Comparison of ENCODE assay signal across 1 cellular context in the genomic region with DNA sequence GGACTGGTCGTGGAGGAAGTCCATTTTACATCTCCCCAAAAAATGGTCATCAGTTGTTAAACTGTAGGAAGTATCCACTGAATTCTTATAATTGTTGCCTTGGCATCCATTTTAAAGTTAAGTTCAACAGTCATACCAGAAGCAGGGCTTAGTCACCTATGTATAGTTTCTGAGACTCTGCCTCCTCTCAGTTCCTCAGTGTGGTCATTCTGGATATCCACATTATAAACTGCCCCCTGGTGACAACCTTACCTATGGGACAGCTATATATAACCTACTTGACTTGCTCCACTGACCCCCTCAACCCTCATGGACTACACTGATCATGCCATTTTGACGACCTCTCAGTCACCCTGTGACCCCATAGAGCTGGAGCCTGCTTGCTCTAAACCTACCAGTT.
TF ChIP-seq lines count a peak whose summit lies in the region.

No MANE protein-coding gene starts in this region.

TF ChIP-seq in WTC11, 78 proteins besides CTCF, POLR2A, EP300 and RAD21 (continued from another document):
- TF ChIP-seq, protein P1, sequence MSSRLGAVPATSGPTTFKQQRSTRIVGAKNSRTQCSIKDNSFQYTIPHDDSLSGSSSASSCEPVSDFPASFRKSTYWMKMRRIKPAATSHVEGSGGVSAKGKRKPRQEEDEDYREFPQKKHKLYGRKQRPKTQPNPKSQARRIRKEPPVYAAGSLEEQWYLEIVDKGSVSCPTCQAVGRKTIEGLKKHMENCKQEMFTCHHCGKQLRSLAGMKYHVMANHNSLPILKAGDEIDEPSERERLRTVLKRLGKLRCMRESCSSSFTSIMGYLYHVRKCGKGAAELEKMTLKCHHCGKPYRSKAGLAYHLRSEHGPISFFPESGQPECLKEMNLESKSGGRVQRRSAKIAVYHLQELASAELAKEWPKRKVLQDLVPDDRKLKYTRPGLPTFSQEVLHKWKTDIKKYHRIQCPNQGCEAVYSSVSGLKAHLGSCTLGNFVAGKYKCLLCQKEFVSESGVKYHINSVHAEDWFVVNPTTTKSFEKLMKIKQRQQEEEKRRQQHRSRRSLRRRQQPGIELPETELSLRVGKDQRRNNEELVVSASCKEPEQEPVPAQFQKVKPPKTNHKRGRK (CRISPR knock-in tag; IDR thresholded peaks at IDR 0.05; ENCODE audit: borderline replicate concordance) = no peak
- TF ChIP-seq ZNF263 (CRISPR knock-in tag; IDR thresholded peaks at IDR 0.05; ENCODE audit: low read depth) (no peak), SP1 (CRISPR knock-in tag; conservative IDR thresholded peaks at IDR 0.05) (no peak), GABPB1 (CRISPR knock-in tag; IDR thresholded peaks at IDR 0.05) (no peak), ZNF671 (CRISPR knock-in tag; IDR thresholded peaks at IDR 0.05) (no peak)
- TF ChIP-seq, protein P2, sequence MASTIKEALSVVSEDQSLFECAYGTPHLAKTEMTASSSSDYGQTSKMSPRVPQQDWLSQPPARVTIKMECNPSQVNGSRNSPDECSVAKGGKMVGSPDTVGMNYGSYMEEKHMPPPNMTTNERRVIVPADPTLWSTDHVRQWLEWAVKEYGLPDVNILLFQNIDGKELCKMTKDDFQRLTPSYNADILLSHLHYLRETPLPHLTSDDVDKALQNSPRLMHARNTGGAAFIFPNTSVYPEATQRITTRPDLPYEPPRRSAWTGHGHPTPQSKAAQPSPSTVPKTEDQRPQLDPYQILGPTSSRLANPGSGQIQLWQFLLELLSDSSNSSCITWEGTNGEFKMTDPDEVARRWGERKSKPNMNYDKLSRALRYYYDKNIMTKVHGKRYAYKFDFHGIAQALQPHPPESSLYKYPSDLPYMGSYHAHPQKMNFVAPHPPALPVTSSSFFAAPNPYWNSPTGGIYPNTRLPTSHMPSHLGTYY (CRISPR knock-in tag; IDR thresholded peaks at IDR 0.05) = no peak
- TF ChIP-seq, protein P3, sequence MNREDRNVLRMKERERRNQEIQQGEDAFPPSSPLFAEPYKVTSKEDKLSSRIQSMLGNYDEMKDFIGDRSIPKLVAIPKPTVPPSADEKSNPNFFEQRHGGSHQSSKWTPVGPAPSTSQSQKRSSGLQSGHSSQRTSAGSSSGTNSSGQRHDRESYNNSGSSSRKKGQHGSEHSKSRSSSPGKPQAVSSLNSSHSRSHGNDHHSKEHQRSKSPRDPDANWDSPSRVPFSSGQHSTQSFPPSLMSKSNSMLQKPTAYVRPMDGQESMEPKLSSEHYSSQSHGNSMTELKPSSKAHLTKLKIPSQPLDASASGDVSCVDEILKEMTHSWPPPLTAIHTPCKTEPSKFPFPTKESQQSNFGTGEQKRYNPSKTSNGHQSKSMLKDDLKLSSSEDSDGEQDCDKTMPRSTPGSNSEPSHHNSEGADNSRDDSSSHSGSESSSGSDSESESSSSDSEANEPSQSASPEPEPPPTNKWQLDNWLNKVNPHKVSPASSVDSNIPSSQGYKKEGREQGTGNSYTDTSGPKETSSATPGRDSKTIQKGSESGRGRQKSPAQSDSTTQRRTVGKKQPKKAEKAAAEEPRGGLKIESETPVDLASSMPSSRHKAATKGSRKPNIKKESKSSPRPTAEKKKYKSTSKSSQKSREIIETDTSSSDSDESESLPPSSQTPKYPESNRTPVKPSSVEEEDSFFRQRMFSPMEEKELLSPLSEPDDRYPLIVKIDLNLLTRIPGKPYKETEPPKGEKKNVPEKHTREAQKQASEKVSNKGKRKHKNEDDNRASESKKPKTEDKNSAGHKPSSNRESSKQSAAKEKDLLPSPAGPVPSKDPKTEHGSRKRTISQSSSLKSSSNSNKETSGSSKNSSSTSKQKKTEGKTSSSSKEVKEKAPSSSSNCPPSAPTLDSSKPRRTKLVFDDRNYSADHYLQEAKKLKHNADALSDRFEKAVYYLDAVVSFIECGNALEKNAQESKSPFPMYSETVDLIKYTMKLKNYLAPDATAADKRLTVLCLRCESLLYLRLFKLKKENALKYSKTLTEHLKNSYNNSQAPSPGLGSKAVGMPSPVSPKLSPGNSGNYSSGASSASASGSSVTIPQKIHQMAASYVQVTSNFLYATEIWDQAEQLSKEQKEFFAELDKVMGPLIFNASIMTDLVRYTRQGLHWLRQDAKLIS (CRISPR knock-in tag; IDR thresholded peaks at IDR 0.05; ENCODE audit: borderline replicate concordance) = no peak
- TF ChIP-seq, protein P4, sequence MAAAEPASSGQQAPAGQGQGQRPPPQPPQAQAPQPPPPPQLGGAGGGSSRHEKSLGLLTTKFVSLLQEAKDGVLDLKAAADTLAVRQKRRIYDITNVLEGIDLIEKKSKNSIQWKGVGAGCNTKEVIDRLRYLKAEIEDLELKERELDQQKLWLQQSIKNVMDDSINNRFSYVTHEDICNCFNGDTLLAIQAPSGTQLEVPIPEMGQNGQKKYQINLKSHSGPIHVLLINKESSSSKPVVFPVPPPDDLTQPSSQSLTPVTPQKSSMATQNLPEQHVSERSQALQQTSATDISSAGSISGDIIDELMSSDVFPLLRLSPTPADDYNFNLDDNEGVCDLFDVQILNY (CRISPR knock-in tag; IDR thresholded peaks at IDR 0.05) = no peak
- TF ChIP-seq, protein P5, sequence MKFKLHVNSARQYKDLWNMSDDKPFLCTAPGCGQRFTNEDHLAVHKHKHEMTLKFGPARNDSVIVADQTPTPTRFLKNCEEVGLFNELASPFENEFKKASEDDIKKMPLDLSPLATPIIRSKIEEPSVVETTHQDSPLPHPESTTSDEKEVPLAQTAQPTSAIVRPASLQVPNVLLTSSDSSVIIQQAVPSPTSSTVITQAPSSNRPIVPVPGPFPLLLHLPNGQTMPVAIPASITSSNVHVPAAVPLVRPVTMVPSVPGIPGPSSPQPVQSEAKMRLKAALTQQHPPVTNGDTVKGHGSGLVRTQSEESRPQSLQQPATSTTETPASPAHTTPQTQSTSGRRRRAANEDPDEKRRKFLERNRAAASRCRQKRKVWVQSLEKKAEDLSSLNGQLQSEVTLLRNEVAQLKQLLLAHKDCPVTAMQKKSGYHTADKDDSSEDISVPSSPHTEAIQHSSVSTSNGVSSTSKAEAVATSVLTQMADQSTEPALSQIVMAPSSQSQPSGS (CRISPR knock-in tag; IDR thresholded peaks at IDR 0.05; ENCODE audit: borderline replicate concordance, low read depth) = no peak
